Comparison of ENCODE assay signal across 11 cellular contexts in genomic region chr13:45337803-45338202, GRCh38. TPM values are rescaled to one million over a fixed set of nuclear protein-coding genes. Genes with fewer than 3 reads are reported as not detected.
DNase-seq lines count a peak whose midpoint lies in the region; ATAC-seq and TF ChIP-seq lines count a peak whose summit lies in the region.
"Had no signal": no experiment of that assay in that cellular context is flagged by ENCODE, and none has a peak within 500 bp of the region (broad histone marks: within the 10 kb centered on the region; RNA-seq: fewer than 3 reads in every experiment).

No MANE protein-coding gene starts in this region.

- peaks cover 55% of the 10 kb centered on the region for H4K20me1 ChIP-seq in hepatocyte (ENCODE audit: insufficient read depth, poor library complexity, severe bottlenecking)

- WGBS in hepatocyte (ENCODE audit: low lambda C conversion rate, missing lambda C conversion rate) = 87% methylated on average over 1 of the region's 1 CpG

- H3K4me2 ChIP-seq in hepatocyte = peak overlapping the region; percentile 86

- H3K9ac ChIP-seq in subcutaneous abdominal adipose tissue (ENCODE audit: low read length in 5 of 5) = peak overlapping the region in 1 of 5 donors; percentile 98

- H3K27ac Mint-ChIP-seq in activated T-cell treated with anti-CD3 and anti-CD28 coated beads, Interleukin-2, amount 50 U/mL, for 72 hours = peak overlapping the region; percentile 93
- peak overlapping the region; percentile 65 for H3K27ac Mint-ChIP-seq in activated naive CD8-positive, alpha-beta T cell treated with anti-CD3 and anti-CD28 coated beads for 36 hours

- H3K27me3 ChIP-seq in hepatocyte (no peaks in the 10 kb centered on the region), subcutaneous abdominal adipose tissue (ENCODE audit: control insufficient read depth in 5 of 5, insufficient read depth in 4 of 5, low read length in 5 of 5) (no peaks in the 10 kb centered on the region)

- peak; percentile 1 to 2 for ATAC-seq in activated T-cell treated with anti-CD3 and anti-CD28 coated beads, Interleukin-2, amount 50 U/mL, for 72 hours (replicated peaks in 1 of 2)
- ATAC-seq in GM19351 (IDR thresholded peaks at IDR 0.05; ENCODE audit: unreplicated experiment) = no peak
- no peak for ATAC-seq in GM21447 (IDR thresholded peaks at IDR 0.05; ENCODE audit: unreplicated experiment)

- H3K79me2 ChIP-seq in hepatocyte = peaks cover 66% of the 10 kb centered on the region

- peaks cover 81% of the 10 kb centered on the region for H3K4me1 Mint-ChIP-seq in activated T-cell treated with anti-CD3 and anti-CD28 coated beads, Interleukin-2, amount 50 U/mL, for 72 hours (ENCODE audit: low read depth)
- H3K4me1 Mint-ChIP-seq in activated naive CD8-positive, alpha-beta T cell treated with anti-CD3 and anti-CD28 coated beads for 36 hours = peaks cover 60% of the 10 kb centered on the region

- H3K4me1 ChIP-seq in hepatocyte (ENCODE audit: insufficient read depth) (peaks cover 25% of the 10 kb centered on the region), subcutaneous abdominal adipose tissue (ENCODE audit: control insufficient read depth in 5 of 5, insufficient read depth in 5 of 5, low read length in 5 of 5) (peaks cover 4 to 80% (median 65%) of the 10 kb centered on the region in 5 donors)

- no peaks in the 10 kb centered on the region for H3K9me2 ChIP-seq in hepatocyte (replicated peaks; ENCODE audit: insufficient read depth)

- no peak overlapping the region for H2AFZ ChIP-seq in hepatocyte

- no peaks in the 10 kb centered on the region for H3K9me3 Mint-ChIP-seq in activated T-cell treated with anti-CD3 and anti-CD28 coated beads, Interleukin-2, amount 50 U/mL, for 72 hours
- no peaks in the 10 kb centered on the region for H3K9me3 Mint-ChIP-seq in activated naive CD8-positive, alpha-beta T cell treated with anti-CD3 and anti-CD28 coated beads for 36 hours
- H3K9me3 Mint-ChIP-seq: nephron progenitor cell had no signal

- H3K4me3 ChIP-seq in hepatocyte = no peak overlapping the region
- H3K4me3 ChIP-seq in subcutaneous abdominal adipose tissue (ENCODE audit: low read depth in 1 of 5, low read length in 5 of 5) = peak overlapping the region; percentile 9 to 27 (median 21)

- H3K4me3 Mint-ChIP-seq in activated T-cell treated with anti-CD3 and anti-CD28 coated beads, Interleukin-2, amount 50 U/mL, for 72 hours = peak overlapping the region; percentile 89 to 93
- peak overlapping the region; percentile 99 for H3K4me3 Mint-ChIP-seq in activated naive CD8-positive, alpha-beta T cell treated with anti-CD3 and anti-CD28 coated beads for 36 hours

- H3K36me3 ChIP-seq in hepatocyte (replicated peaks; ENCODE audit: insufficient read depth, low read depth) (peaks cover 13% of the 10 kb centered on the region), subcutaneous abdominal adipose tissue (ENCODE audit: control insufficient read depth in 5 of 5, insufficient read depth in 5 of 5, low read length in 5 of 5) (peaks cover 40 to 56% (median 52%) of the 10 kb centered on the region in 5 donors)

- H3K36me3 Mint-ChIP-seq in activated T-cell treated with anti-CD3 and anti-CD28 coated beads, Interleukin-2, amount 50 U/mL, for 72 hours (ENCODE audit: insufficient read depth in 2 of 2) = peaks cover 28 to 45% of the 10 kb centered on the region in 2 donors
- H3K36me3 Mint-ChIP-seq in activated naive CD8-positive, alpha-beta T cell treated with anti-CD3 and anti-CD28 coated beads for 36 hours = peaks cover 73% of the 10 kb centered on the region

- H3K27ac ChIP-seq in hepatocyte (no peak overlapping the region), subcutaneous abdominal adipose tissue (ENCODE audit: low read depth, low read length) (peak overlapping the region; percentile 100)

- no peaks in the 10 kb centered on the region for H3K27me3 Mint-ChIP-seq in activated T-cell treated with anti-CD3 and anti-CD28 coated beads, Interleukin-2, amount 50 U/mL, for 72 hours (ENCODE audit: low read depth)
- peaks cover 3% of the 10 kb centered on the region for H3K27me3 Mint-ChIP-seq in activated naive CD8-positive, alpha-beta T cell treated with anti-CD3 and anti-CD28 coated beads for 36 hours

- no peak for TF ChIP-seq CTCF in hepatocyte (IDR thresholded peaks at IDR 0.05; ENCODE audit: poor library complexity)

- H3K9me3 ChIP-seq in hepatocyte (ENCODE audit: low read depth) (no peaks in the 10 kb centered on the region), subcutaneous abdominal adipose tissue (ENCODE audit: control insufficient read depth in 5 of 5, low read length in 5 of 5) (no peaks in the 10 kb centered on the region)

- DNase-seq in activated T-cell treated with anti-CD3 and anti-CD28 coated beads, Interleukin-2, amount 50 U/mL, for 72 hours = no peak
- no peak for DNase-seq in activated T-cell treated with anti-CD3 and anti-CD28 coated beads, Interleukin-2, amount 50 U/mL, for 48 hours
- no peak for DNase-seq in activated naive CD8-positive, alpha-beta T cell treated with anti-CD3 and anti-CD28 coated beads for 36 hours
- no peak for DNase-seq in hepatocyte (ENCODE audit: low spot score)
- no peak for DNase-seq in stimulated activated CD4-positive, alpha-beta T cell treated with anti-CD3 and anti-CD28 coated beads, Interleukin-4, amount 100 ng/mL, for 1 hour
- DNase-seq: hypothalamus, NCI-H2171 treated with DMSO at 0.1 percent for 48 hours, nephron progenitor cell had no signal

RNA-seq across cellular contexts. Expression of gene TPT1, which starts 3.2 kb away (rescaled TPM):
- total RNA-seq in activated T-cell treated with anti-CD3 and anti-CD28 coated beads, Interleukin-2, amount 50 U/mL, for 72 hours = 1,000 to 10,000 TPM; 3,358 to 3,644 TPM
- 1,000 to 10,000 TPM; 3,217 to 3,223 TPM for total RNA-seq in activated naive CD8-positive, alpha-beta T cell treated with anti-CD3 and anti-CD28 coated beads for 36 hours
- total RNA-seq in hepatocyte = 6,453 and 7,332 TPM in 2 replicates
- 1,047 and 1,085 TPM in 2 replicates for polyA plus RNA-seq in hepatocyte

Comparison
In these comparisons a context has a peak if more than half of its experiments do, and no peak if none do; other contexts are left out.
1. ATAC-seq: peak in activated T-cell treated with anti-CD3 and anti-CD28 coated beads, Interleukin-2, amount 50 U/mL, for 72 hours (2 of 2); none in GM19351 (single experiment) and GM21447 (single experiment).